Comparison of ENCODE assay signal across 1 cellular context in genomic region chr16:740764-741505, GRCh38.
TF ChIP-seq lines count a peak whose summit lies in the region.

CIAO3 (minus strand) TSS chr16:740997; CDS start chr16:740985, 12 bp downstream.

TF ChIP-seq in K562, 482 proteins besides CTCF, POLR2A, EP300 and RAD21 (continued from another document and continues in another):
- TF ChIP-seq CHAMP1 (IDR thresholded peaks at IDR 0.05) (no peak), MTA1 (IDR thresholded peaks at IDR 0.05; ENCODE audit: borderline replicate concordance) (peak; percentile 95), CREB3 (tag; conservative IDR thresholded peaks at IDR 0.05; ENCODE audit: low read depth) (no peak), ESRRA (IDR thresholded peaks at IDR 0.05; ENCODE audit: borderline replicate concordance, low read depth) (peak; percentile 94), TCF15 (CRISPR knock-in tag; IDR thresholded peaks at IDR 0.05) (no peak), U2AF2 (optimal IDR thresholded peaks at IDR 0.05; ENCODE audit: low read depth, low read length) (no peak), ETV5 (CRISPR knock-in tag; IDR thresholded peaks at IDR 0.05; ENCODE audit: low read depth) (0 out of 2 replicates have a peak, but pooled peaks have one; percentile 56), ZNF3 (CRISPR knock-in tag; IDR thresholded peaks at IDR 0.05) (no peak), XRCC3 (IDR thresholded peaks at IDR 0.05) (no peak), ZNF224 (CRISPR knock-in tag; IDR thresholded peaks at IDR 0.05) (no peak), HNRNPL (IDR thresholded peaks at IDR 0.05; ENCODE audit: low read depth, low read length) (no peak), CXXC5 (CRISPR knock-in tag; IDR thresholded peaks at IDR 0.05) (peak; percentile 90), ARID3A (IDR thresholded peaks at IDR 0.05; ENCODE audit: borderline replicate concordance, low read depth, low read length) (no peak), NR3C1 (CRISPR knock-in tag; IDR thresholded peaks at IDR 0.05) (no peak), TFE3 (CRISPR knock-in tag; IDR thresholded peaks at IDR 0.05) (no peak), PREB (CRISPR knock-in tag; IDR thresholded peaks at IDR 0.05) (no peak), RCOR1 (IDR thresholded peaks at IDR 0.05; ENCODE audit: borderline replicate concordance in 1 of 2, low read depth in 2 of 2, low read length in 2 of 2) (peak in 1 of 2 experiments; percentile 2; a peak in 2 of 4 replicates), SMARCC2 (IDR thresholded peaks at IDR 0.05; ENCODE audit: low read depth) (no peak), PATZ1 (CRISPR knock-in tag; IDR thresholded peaks at IDR 0.05; ENCODE audit: borderline replicate concordance) (no peak), ZFP1 (CRISPR knock-in tag; IDR thresholded peaks at IDR 0.05) (no peak), ELF1 (tag; IDR thresholded peaks at IDR 0.05) (peak; percentile 100), MAFF (IDR thresholded peaks at IDR 0.05; ENCODE audit: low read length) (no peak), ZBTB26 (CRISPR knock-in tag; IDR thresholded peaks at IDR 0.05) (no peak), SP1 (CRISPR knock-in tag; IDR thresholded peaks at IDR 0.05) (peak; percentile 90), NKRF (IDR thresholded peaks at IDR 0.05; ENCODE audit: borderline replicate concordance) (peak; percentile 22; the same call in 1 of the 2 replicates), ZNF239 (CRISPR knock-in tag; IDR thresholded peaks at IDR 0.05) (peak; percentile 27; the same call in 1 of the 2 replicates), HBP1 (CRISPR knock-in tag; IDR thresholded peaks at IDR 0.05) (no peak), TAF9B (IDR thresholded peaks at IDR 0.05; ENCODE audit: partially characterized antibody) (no peak), GATA2 (CRISPR knock-in tag; IDR thresholded peaks at IDR 0.05) (no peak), MCM2 (IDR thresholded peaks at IDR 0.05; ENCODE audit: low read depth) (no peak), ZFP30 (CRISPR knock-in tag; IDR thresholded peaks at IDR 0.05; ENCODE audit: borderline replicate concordance) (no peak), TEAD2 (tag; IDR thresholded peaks at IDR 0.05) (no peak), MCM3 (IDR thresholded peaks at IDR 0.05) (peak; percentile 82; the same call in 1 of the 2 replicates), ZNF384 (IDR thresholded peaks at IDR 0.05; ENCODE audit: low read depth, low read length) (0 out of 2 replicates have a peak, but pooled peaks have one; percentile 6), ATF6 (CRISPR knock-in tag; IDR thresholded peaks at IDR 0.05) (peak; percentile 75; the same call in 1 of the 2 replicates), NFE2 (IDR thresholded peaks at IDR 0.05; ENCODE audit: low read depth) (peak; percentile 46), NFE2L1 (tag; IDR thresholded peaks at IDR 0.05; ENCODE audit: borderline replicate concordance, low read depth) (no peak), RBM22 (IDR thresholded peaks at IDR 0.05; ENCODE audit: low read depth, low read length, poor library complexity, severe bottlenecking) (no peak), SMARCA4 (IDR thresholded peaks at IDR 0.05) (no peak), STAT5B (CRISPR knock-in tag; IDR thresholded peaks at IDR 0.05) (no peak), HES1 (IDR thresholded peaks at IDR 0.05; ENCODE audit: low read depth) (no peak), SIN3B (IDR thresholded peaks at IDR 0.05; ENCODE audit: low read depth) (peak; percentile 90), POLR2H (tag; IDR thresholded peaks at IDR 0.05; ENCODE audit: low read depth) (no peak), PHF8 (IDR thresholded peaks at IDR 0.05; ENCODE audit: borderline replicate concordance, low read length) (peak; percentile 79; the same call in 1 of the 2 replicates), TAL1 (IDR thresholded peaks at IDR 0.05) (no peak), ZNF589 (CRISPR knock-in tag; IDR thresholded peaks at IDR 0.05; ENCODE audit: low read depth) (no peak), HEY1 (CRISPR knock-in tag; IDR thresholded peaks at IDR 0.05; ENCODE audit: borderline replicate concordance) (no peak), MYBL2 (IDR thresholded peaks at IDR 0.05; ENCODE audit: low read depth) (no peak), MYBL2 (CRISPR knock-in tag; IDR thresholded peaks at IDR 0.05; ENCODE audit: borderline replicate concordance) (no peak), SREBF1 (IDR thresholded peaks at IDR 0.05; ENCODE audit: borderline replicate concordance, low read depth, low read length) (0 out of 2 replicates have a peak, but pooled peaks have one; percentile 16)
